In the genomic region with DNA sequence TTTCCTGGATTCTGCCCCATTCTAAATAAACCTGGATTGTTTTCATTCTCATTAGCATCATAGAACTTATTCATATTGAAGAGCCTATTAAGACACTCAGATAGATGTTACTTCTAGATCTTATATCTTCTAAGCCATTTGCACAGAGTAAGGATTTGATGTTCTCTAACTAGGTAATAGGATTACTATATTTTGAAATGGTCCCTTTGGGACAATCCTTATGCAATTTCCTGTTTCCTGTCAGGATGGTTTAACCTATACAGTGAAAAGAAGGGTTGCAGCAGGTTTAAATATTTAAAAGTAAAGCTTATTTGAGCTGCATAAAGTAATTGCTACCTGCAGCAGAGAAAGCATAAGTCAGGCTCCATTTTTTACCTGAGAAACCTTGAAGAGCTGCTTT, we compare ENCODE assay signal across 22 cellular contexts.
"Had no signal": no experiment of that assay in that cellular context is flagged by ENCODE, and none has a peak within 500 bp of the region (broad histone marks: within the 10 kb centered on the region; RNA-seq: fewer than 3 reads in every experiment).

No MANE protein-coding gene starts in this region.

- H3K4me3 Mint-ChIP-seq: natural killer cell; stimulated activated naive CD8-positive, alpha-beta T cell treated with anti-CD3 and anti-CD28 coated beads, Interleukin-15, amount 100 ng/mL, for 72 hours had no signal

- H3K27me3 ChIP-seq: ovary, suprapubic skin, transverse colon, upper lobe of right lung, uterus had no signal

- H3K4me1 Mint-ChIP-seq: natural killer cell; stimulated activated naive CD8-positive, alpha-beta T cell treated with anti-CD3 and anti-CD28 coated beads, Interleukin-15, amount 100 ng/mL, for 72 hours had no signal

- H3K27ac Mint-ChIP-seq: natural killer cell; stimulated activated naive CD8-positive, alpha-beta T cell treated with anti-CD3 and anti-CD28 coated beads, Interleukin-15, amount 100 ng/mL, for 72 hours had no signal

- H3K36me3 Mint-ChIP-seq: natural killer cell had no signal

- H3K36me3 ChIP-seq: lower lobe of right lung, ovary, suprapubic skin, transverse colon, upper lobe of right lung, uterus had no signal

- H3K4me1 ChIP-seq: lower lobe of right lung, psoas muscle, suprapubic skin, transverse colon, upper lobe of right lung, uterus had no signal

- H3K27me3 Mint-ChIP-seq: stimulated activated naive CD8-positive, alpha-beta T cell treated with anti-CD3 and anti-CD28 coated beads, Interleukin-15, amount 100 ng/mL, for 72 hours had no signal

- ATAC-seq: left ventricle myocardium superior; lower lobe of right lung; natural killer cell; psoas muscle; right cardiac atrium; stimulated activated naive CD8-positive, alpha-beta T cell treated with anti-CD3 and anti-CD28 coated beads, Interleukin-15, amount 100 ng/mL, for 72 hours; upper lobe of right lung had no signal

- H3K4me3 ChIP-seq: lower lobe of right lung, ovary, psoas muscle, suprapubic skin, transverse colon, upper lobe of right lung, uterus had no signal

- FAIRE-seq: frontal cortex, keratinocyte, small intestine had no signal

- H3K9me3 ChIP-seq: ovary, psoas muscle, upper lobe of right lung, uterus had no signal

- H3K27ac ChIP-seq: lower lobe of right lung, ovary, psoas muscle, suprapubic skin, transverse colon, upper lobe of right lung, uterus had no signal

- DNase-seq: cortex of kidney; left ventricle myocardium superior; lower lobe of right lung; natural killer cell; occipital lobe; ovary; posterior cingulate gyrus; psoas muscle; right cardiac atrium; small intestine; stimulated activated CD4-positive, alpha-beta T cell treated with anti-CD3 and anti-CD28 coated beads, Interleukin-12 subunit alpha, Interleukin-12 subunit beta, amount 100 ng/mL, for 4 hours; stimulated activated CD4-positive, alpha-beta T cell treated with anti-CD3 and anti-CD28 coated beads, Interleukin-1b, Interleukin-23, amount 100 ng/mL, for 48 hours; stimulated activated CD4-positive, alpha-beta T cell treated with anti-CD3 and anti-CD28 coated beads, Interleukin-4, amount 100 ng/mL, for 1 hour; stimulated activated CD8-positive, alpha-beta memory T cell treated with anti-CD3 and anti-CD28 coated beads, Interleukin-4, amount 100 ng/mL, for 48 hours; stimulated activated naive CD4-positive, alpha-beta T cell; stimulated activated naive CD8-positive, alpha-beta T cell treated with anti-CD3 and anti-CD28 coated beads, Interleukin-15, amount 100 ng/mL, for 72 hours; transverse colon; upper lobe of right lung; uterus had no signal
